ENCODE assay signal across 9 cellular contexts in genomic region chr12:11171953-11172675, GRCh38. TPM values are rescaled to one million over a fixed set of nuclear protein-coding genes. Genes with fewer than 3 reads are reported as not detected.
DNase-seq lines count a peak whose midpoint lies in the region; ATAC-seq and TF ChIP-seq lines count a peak whose summit lies in the region.
"Had no signal": no experiment of that assay in that cellular context is flagged by ENCODE, and none has a peak within 500 bp of the region (broad histone marks: within the 10 kb centered on the region; RNA-seq: fewer than 3 reads in every experiment).

No MANE protein-coding gene starts in this region.

- no peaks in the 10 kb centered on the region for H3K9me3 Mint-ChIP-seq in naive B cell

- H3K36me3 Mint-ChIP-seq in naive B cell: peaks cover 5 to 14% of the 10 kb centered on the region in 2 donors

- no peaks in the 10 kb centered on the region for H3K36me3 ChIP-seq in cardiac muscle cell
- H3K36me3 ChIP-seq in OCI-LY3 (replicated peaks; ENCODE audit: low read depth, low read length): peaks cover 24% of the 10 kb centered on the region

- H3K4me3 ChIP-seq in cardiac muscle cell (peak overlapping the region; percentile 70), OCI-LY3 (ENCODE audit: low read length) (peak overlapping the region; percentile 77)

- H3K27ac ChIP-seq in cardiac muscle cell (peak overlapping the region; percentile 99), OCI-LY3 (ENCODE audit: low read length) (peak overlapping the region; percentile 81)

- H2AFZ ChIP-seq in OCI-LY3 (ENCODE audit: low read depth, low read length): peak overlapping the region; percentile 70

- no peak for ATAC-seq in naive B cell (ENCODE audit: low read depth in 2 of 2)
- ATAC-seq in HG03378 (IDR thresholded peaks at IDR 0.05; ENCODE audit: unreplicated experiment): no peak
- no peak for ATAC-seq in activated CD4-positive, CD25-positive, alpha-beta regulatory T cell treated with anti-CD3 and anti-CD28 coated beads, Interleukin-2, amount 50 U/mL, for 24 hours

- H3K9me3 ChIP-seq in cardiac muscle cell (ENCODE audit: low read depth) (no peaks in the 10 kb centered on the region), OCI-LY3 (ENCODE audit: insufficient read depth, low read length) (no peaks in the 10 kb centered on the region)

- TF ChIP-seq CTCF in cardiac muscle cell (IDR thresholded peaks at IDR 0.05; ENCODE audit: low read depth, low read length) (no peak), OCI-LY3 (IDR thresholded peaks at IDR 0.05; ENCODE audit: low read depth, low read length) (no peak)

- peaks cover 22% of the 10 kb centered on the region for H4K20me1 ChIP-seq in OCI-LY3 (ENCODE audit: insufficient read depth, low read length)

- H3K4me1 ChIP-seq in cardiac muscle cell (ENCODE audit: low read depth) (peaks cover 19% of the 10 kb centered on the region), OCI-LY3 (ENCODE audit: low read length) (peaks cover 23% of the 10 kb centered on the region)

- H3K4me1 Mint-ChIP-seq in naive B cell: peaks cover 39 to 68% (median 42%) of the 10 kb centered on the region in 3 donors

- H3K4me3 Mint-ChIP-seq in naive B cell: peak overlapping the region; percentile 94 to 100 (median 99)

- H3K27me3 ChIP-seq in cardiac muscle cell (no peaks in the 10 kb centered on the region), OCI-LY3 (ENCODE audit: low read depth, low read length) (no peaks in the 10 kb centered on the region)

- peak; percentile 38 to 47 for DNase-seq in cardiac muscle cell (ENCODE audit: low read depth in 1 of 2, low spot score in 1 of 2)
- no peak for DNase-seq in cardiac septum (ENCODE audit: low spot score)
- DNase-seq in dermis microvascular lymphatic vessel endothelial cell (ENCODE audit: low read depth in 2 of 2): peak; percentile 2 to 31
- DNase-seq in naive B cell: no peak
- no peak for DNase-seq in middle frontal gyrus (ENCODE audit: extremely low spot score, low spot score)

- peak overlapping the region; percentile 91 for H3K4me2 ChIP-seq in OCI-LY3 (ENCODE audit: low read length)

- intact Hi-C loops in cardiac septum (cut with DNase I): no loop called here

- peak overlapping the region; percentile 76 for H3K9ac ChIP-seq in OCI-LY3 (ENCODE audit: low read length)

- no peaks in the 10 kb centered on the region for H3K27me3 Mint-ChIP-seq in naive B cell

- peaks cover 76% of the 10 kb centered on the region for H3K79me2 ChIP-seq in OCI-LY3 (ENCODE audit: low read length)

- H3K27ac Mint-ChIP-seq in naive B cell: peak overlapping the region; percentile 97 to 100 (median 98)

RNA-seq across cellular contexts. Expression of gene SMIM10L1, which starts 1.1 kb away (rescaled TPM):
- total RNA-seq in cardiac muscle cell (15.2 and 24.2 TPM in 2 replicates), cardiac septum (22.1 TPM), dermis microvascular lymphatic vessel endothelial cell (3.2 and 4.2 TPM in 2 replicates)
- polyA plus RNA-seq in cardiac muscle cell (17.0 and 26.3 TPM in 2 replicates), naive B cell (ENCODE audit: low read depth in 6 of 6) (10 to 100 TPM in 3 of 6 donors, 1 to 10 TPM in 3; 8.6 to 12.8 (median 9.7) TPM)

RNA-seq across cellular contexts. Expression of gene TAS2R42, which starts 14.6 kb away (rescaled TPM):
- total RNA-seq in cardiac muscle cell (not detected in 2 replicates), cardiac septum (not detected), dermis microvascular lymphatic vessel endothelial cell (not detected in 2 replicates)
- polyA plus RNA-seq in cardiac muscle cell (not detected in 2 replicates), naive B cell (ENCODE audit: low read depth in 6 of 6) (not detected)
- total RNA-seq: pulmonary artery endothelial cell had no signal

RNA-seq across cellular contexts. Expression of gene TAS2R30, which starts 37.7 kb away (rescaled TPM):
- 1.3 and 4.1 TPM in 2 replicates for total RNA-seq in cardiac muscle cell
- 0.17 TPM in 1 of 2 replicates, not detected in the other for polyA plus RNA-seq in cardiac muscle cell
- total RNA-seq in cardiac septum: 2.2 TPM
- total RNA-seq in dermis microvascular lymphatic vessel endothelial cell: 1.3 and 2.0 TPM in 2 replicates
- not detected for polyA plus RNA-seq in naive B cell (ENCODE audit: low read depth in 6 of 6)

Comparison
In these comparisons a context has a peak if more than half of its experiments do, and no peak if none do; other contexts are left out.
1. DNase-seq: peak in cardiac muscle cell (2 of 2) and dermis microvascular lymphatic vessel endothelial cell (2 of 2); none in cardiac septum (single experiment), naive B cell (single experiment) and middle frontal gyrus (single experiment).